In genomic region chr15:101333907-101334789, GRCh38 we compare ENCODE assay signal across 8 cellular contexts.
DNase-seq lines count a peak whose midpoint lies in the region; ATAC-seq lines count a peak whose summit lies in the region.
"Not testable (repeated sequence)": the region's sequence is repeated elsewhere in the genome, so short reads cannot be mapped to it uniquely, and the experiment has no call there.

No MANE protein-coding gene starts in this region.

- H3K4me3 ChIP-seq in BLaER1 treated with 17β-estradiol and CSF1 and Interleukin-3, amounts not matched to agents 10 nM and 100 nM = peak overlapping the region; percentile 37 to 63 (median 50); a peak in 19 of 20 replicates

- H3K36me3 ChIP-seq in BLaER1 treated with 17β-estradiol and CSF1 and Interleukin-3, amounts not matched to agents 10 nM and 100 nM = not testable (repeated sequence)

- peaks cover 0 to 12% (median 0%) of the 10 kb centered on the region in 11 experiments; a peak in 2 of 22 replicates for H3K27me3 ChIP-seq in BLaER1 treated with 17β-estradiol and CSF1 and Interleukin-3, amounts not matched to agents 10 nM and 100 nM

- peak overlapping the region; percentile 47 to 78 (median 72); a peak in 20 of 22 replicates for H3K27ac ChIP-seq in BLaER1 treated with 17β-estradiol and CSF1 and Interleukin-3, amounts not matched to agents 10 nM and 100 nM

- H4K20me1 ChIP-seq in BLaER1 treated with 17β-estradiol and CSF1 and Interleukin-3, amounts not matched to agents 10 nM and 100 nM = not testable (repeated sequence)

- H3K9me3 ChIP-seq in BLaER1 treated with 17β-estradiol and CSF1 and Interleukin-3, amounts not matched to agents 10 nM and 100 nM (replicated peaks in 1 of 11) = peaks cover 24 to 42% (median 39%) of the 10 kb centered on the region in 11 experiments

- peaks cover 6 to 38% (median 24%) of the 10 kb centered on the region in 10 experiments; a peak in 18 of 20 replicates for H3K4me1 ChIP-seq in BLaER1 treated with 17β-estradiol and CSF1 and Interleukin-3, amounts not matched to agents 10 nM and 100 nM

- peak overlapping the region; percentile 98 for H3K27ac Mint-ChIP-seq in activated naive CD4-positive, alpha-beta T cell treated with anti-CD3 and anti-CD28 coated beads, Interleukin-2, amount 10 ng/mL, durations not matched to agents 7 days and 5 days
- H3K27ac Mint-ChIP-seq in memory B cell = peak overlapping the region; percentile 65

- H3K4me2 ChIP-seq in BLaER1 treated with 17β-estradiol and CSF1 and Interleukin-3, amounts not matched to agents 10 nM and 100 nM = peak overlapping the region; percentile 46 to 78 (median 63)

- not testable (repeated sequence) for H3K36me3 Mint-ChIP-seq in activated naive CD4-positive, alpha-beta T cell treated with anti-CD3 and anti-CD28 coated beads, Interleukin-2, amount 10 ng/mL, durations not matched to agents 7 days and 5 days; memory B cell

- H3K4me3 Mint-ChIP-seq in activated naive CD4-positive, alpha-beta T cell treated with anti-CD3 and anti-CD28 coated beads, Interleukin-2, amount 10 ng/mL, durations not matched to agents 7 days and 5 days; memory B cell: not testable (repeated sequence)

- H3K9me3 Mint-ChIP-seq in activated naive CD4-positive, alpha-beta T cell treated with anti-CD3 and anti-CD28 coated beads, Interleukin-2, amount 10 ng/mL, durations not matched to agents 7 days and 5 days = peaks cover 34% of the 10 kb centered on the region
- H3K9me3 Mint-ChIP-seq in memory B cell = peaks cover 12% of the 10 kb centered on the region

- CTCF ChIA-PET in activated naive CD4-positive, alpha-beta T cell treated with anti-CD3 and anti-CD28 coated beads, Interleukin-2, amount 10 ng/mL, durations not matched to agents 7 days and 5 days (lab: Charles Lee) = interaction anchor here (1.2 to 3.4 kb wide), 3 partner anchors 13 to 31 kb away, joined by 3 to 15 read pairs (median 3); no protein-coding TSS in a partner anchor

- peaks cover 17% of the 10 kb centered on the region for H3K4me1 Mint-ChIP-seq in activated naive CD4-positive, alpha-beta T cell treated with anti-CD3 and anti-CD28 coated beads, Interleukin-2, amount 10 ng/mL, durations not matched to agents 7 days and 5 days
- H3K4me1 Mint-ChIP-seq in memory B cell = not testable (repeated sequence)

- ATAC-seq in GM19452 (IDR thresholded peaks at IDR 0.05; ENCODE audit: unreplicated experiment) = peak; percentile 54
- ATAC-seq in memory B cell (ENCODE audit: low read depth) = peak; percentile 97

- peak overlapping the region in 1 of 11 experiments; percentile 30; a peak in 1 of 22 replicates for H3K9ac ChIP-seq in BLaER1 treated with 17β-estradiol and CSF1 and Interleukin-3, amounts not matched to agents 10 nM and 100 nM

- H3K27me3 Mint-ChIP-seq in activated naive CD4-positive, alpha-beta T cell treated with anti-CD3 and anti-CD28 coated beads, Interleukin-2, amount 10 ng/mL, durations not matched to agents 7 days and 5 days = peaks cover 16% of the 10 kb centered on the region
- H3K27me3 Mint-ChIP-seq in memory B cell = not testable (repeated sequence)

- DNase-seq in HuH-7.5 (ENCODE audit: low spot score) (peak; percentile 65), RPMI8226 (peak; percentile 52), memory B cell (ENCODE audit: low spot score in 2 of 2) (peak in 1 of 2 donors; percentile 48)
- DNase-seq in activated CD4-positive, alpha-beta T cell treated with anti-CD3 and anti-CD28 coated beads, Interleukin-2, amount 50 U/mL, for 24 hours (ENCODE audit: low read depth in 1 of 2, low spot score in 1 of 2) = peak; percentile 16 to 27
- peak; percentile 70 for DNase-seq in activated naive CD4-positive, alpha-beta T cell treated with anti-CD3 and anti-CD28 coated beads, Interleukin-2, amount 10 ng/mL, durations not matched to agents 7 days and 5 days
- DNase-seq in stimulated activated CD4-positive, alpha-beta T cell treated with anti-CD3 and anti-CD28 coated beads, TNF-alpha, amount 100 ng/mL, for 48 hours (ENCODE audit: low read depth in 3 of 3) = peak in 2 of 3 donors; percentile 18 to 45
